1 cellular context compared by ENCODE assay signal in the genomic region with DNA sequence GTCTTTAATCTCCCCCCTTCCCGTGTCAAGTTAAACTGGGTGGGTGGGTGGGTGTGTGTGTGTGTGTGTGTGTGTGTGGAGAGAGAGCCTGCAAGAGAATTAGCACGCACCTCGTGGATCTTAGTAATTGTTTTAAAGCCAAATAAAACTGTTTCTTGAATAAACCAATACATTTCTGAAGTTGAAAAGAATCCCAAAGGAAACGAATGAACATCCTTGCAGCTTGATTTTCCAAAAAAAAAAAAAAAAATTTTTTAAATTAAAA.
TF ChIP-seq lines count a peak whose summit lies in the region.

No MANE protein-coding gene starts in this region.

TF ChIP-seq in IMR-90, 13 proteins besides CTCF, POLR2A, EP300 and RAD21 (continued from another document):
- TF ChIP-seq MAZ (IDR thresholded peaks at IDR 0.05; ENCODE audit: borderline replicate concordance, low read depth, low read length) (no peak), NFE2L2 (IDR thresholded peaks at IDR 0.05; ENCODE audit: low read depth, low read length) (no peak), BHLHE40 (IDR thresholded peaks at IDR 0.05; ENCODE audit: low read depth, low read length) (no peak), ELK1 (IDR thresholded peaks at IDR 0.05; ENCODE audit: borderline replicate concordance, low read depth, low read length) (no peak), RCOR1 (IDR thresholded peaks at IDR 0.05; ENCODE audit: insufficient replicate concordance, low read length) (no peak)
